Comparison of ENCODE assay signal across 1 cellular context in genomic region chr2:215919624-215920243, GRCh38.
TF ChIP-seq lines count a peak whose summit lies in the region.

No MANE protein-coding gene starts in this region.

TF ChIP-seq in SK-N-SH, 30 proteins besides CTCF, POLR2A, EP300 and RAD21 (continued from another document):
- TF ChIP-seq SMC3 (IDR thresholded peaks at IDR 0.05; ENCODE audit: low read depth, low read length) (no peak), FOXM1 (IDR thresholded peaks at IDR 0.05; ENCODE audit: low read depth) (no peak), POLR2AphosphoS5 (IDR thresholded peaks at IDR 0.05; ENCODE audit: low read depth, low read length) (no peak), JUND (IDR thresholded peaks at IDR 0.05) (no peak)
